ENCODE assay signal across 11 cellular contexts in the genomic region with DNA sequence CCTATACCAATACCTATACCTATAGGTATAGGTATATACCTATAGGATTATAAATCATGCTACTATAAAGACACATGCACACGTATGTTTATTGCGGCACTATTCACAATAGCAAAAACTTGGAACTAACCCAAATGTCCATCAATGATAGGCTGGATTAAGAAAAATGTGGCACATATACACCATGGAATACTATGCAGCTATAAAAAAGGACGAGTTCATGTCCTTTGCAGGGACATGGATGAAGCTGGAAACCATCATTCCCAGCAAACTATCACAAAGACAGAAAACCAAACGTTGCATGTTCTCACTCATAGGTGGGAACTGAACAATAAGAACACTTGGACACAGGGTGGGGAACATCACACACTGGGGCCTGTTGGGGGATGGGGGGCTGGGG. TPM values are rescaled to one million over a fixed set of nuclear protein-coding genes. Genes with fewer than 3 reads are reported as not detected.
"Had no signal": no experiment of that assay in that cellular context is flagged by ENCODE, and none has a peak within 500 bp of the region (broad histone marks: within the 10 kb centered on the region; RNA-seq: fewer than 3 reads in every experiment).

No MANE protein-coding gene starts in this region.

RNA-seq across cellular contexts. Expression of a gene that starts 32.7 kb away (rescaled TPM):
- total RNA-seq: left lobe of liver; left ventricle myocardium inferior; left ventricle myocardium superior; mammary epithelial cell; mesenteric fat pad; mesothelial cell of epicardium; mononuclear cell; myocyte; naive thymus-derived CD4-positive, alpha-beta T cell had no signal
- polyA plus RNA-seq: immature natural killer cell; keratinocyte; mammary epithelial cell; naive thymus-derived CD4-positive, alpha-beta T cell had no signal
